ENCODE assay signal across 8 cellular contexts in genomic region chr2:156589381-156590079, GRCh38.
A peak's percentile ranks its signal among the peaks of the same experiment; 100 is the strongest.
DNase-seq lines count a peak whose midpoint lies in the region; ATAC-seq and TF ChIP-seq lines count a peak whose summit lies in the region.

No MANE protein-coding gene starts in this region.

- intact Hi-C loops in activated B cell treated with CpG ODN at 0.5 μM for 24 hours (cut with micrococcal nuclease), result loop anchor here (1.0 to 10.0 kb wide), 9 partner anchors 189 to 1967 kb away; no protein-coding TSS in a partner anchor

- no peaks in the 10 kb centered on the region for H3K9me3 Mint-ChIP-seq in HFFc6
- H3K9me3 Mint-ChIP-seq in activated B cell treated with CpG ODN at 0.5 μM for 24 hours, result no peaks in the 10 kb centered on the region

- DNase-seq in AG09309 (ENCODE audit: low read depth) (peak; percentile 21), GM12864 (ENCODE audit: low read depth) (peak; percentile 13), HFFc6 (peak; percentile 45), NCI-H2081 treated with DMSO at 0.1 percent for 48 hours (lab: John Stamatoyannopoulos, UW) (peak; percentile 15), activated B cell treated with CpG ODN at 0.5 μM for 24 hours (no peak), foreskin melanocyte (peak; percentile 36), renal cortical epithelial cell (ENCODE audit: low read depth) (peak; percentile 59), NCI-H187 (lab: John Stamatoyannopoulos, UW) (no peak)

- no peak overlapping the region for H3K4me3 Mint-ChIP-seq in HFFc6
- H3K4me3 Mint-ChIP-seq in activated B cell treated with CpG ODN at 0.5 μM for 24 hours, result no peak overlapping the region

- H3K27ac Mint-ChIP-seq in HFFc6 (no peak overlapping the region; the same call in 1 of the 2 replicates), activated B cell treated with CpG ODN at 0.5 μM for 24 hours (no peak overlapping the region)

- H3K36me3 Mint-ChIP-seq in HFFc6 (ENCODE audit: low read depth) (no peaks in the 10 kb centered on the region), activated B cell treated with CpG ODN at 0.5 μM for 24 hours (ENCODE audit: low read depth) (peaks cover 6% of the 10 kb centered on the region)

- CTCF ChIA-PET in activated B cell treated with CpG ODN at 0.5 μM for 24 hours (lab: Charles Lee), result interaction anchor here (0.6 to 4.7 kb wide), 16 partner anchors 16 to 1220 kb away, joined by 3 to 60 read pairs (median 4); no protein-coding TSS in a partner anchor

- TF ChIP-seq CTCF in AG09309 (IDR thresholded peaks at IDR 0.05; ENCODE audit: control insufficient read depth, insufficient read depth, low read depth, low read length, missing control alignments) (peak; percentile 53), GM12864 (IDR thresholded peaks at IDR 0.05; ENCODE audit: low read depth, low read length, missing control alignments) (peak; percentile 36), HFFc6 (IDR thresholded peaks at IDR 0.05) (peak; percentile 81), activated B cell treated with CpG ODN at 0.5 μM for 24 hours (IDR thresholded peaks at IDR 0.05) (no peak)

- H3K4me1 Mint-ChIP-seq in HFFc6 (ENCODE audit: low read depth) (peaks cover 8% of the 10 kb centered on the region; the same call in 1 of the 2 replicates), activated B cell treated with CpG ODN at 0.5 μM for 24 hours (peaks cover 2% of the 10 kb centered on the region)

- peak; percentile 54 for ATAC-seq in activated B cell treated with CpG ODN at 0.5 μM for 24 hours (ENCODE audit: low read depth)

- H3K4me3 ChIP-seq in AG09309 (ENCODE audit: control insufficient read depth, low read depth, low read length) (no peak overlapping the region), GM12864 (ENCODE audit: low read depth, low read length) (no peak overlapping the region)

- POLR2A ChIA-PET in activated B cell treated with CpG ODN at 0.5 μM for 24 hours (lab: Charles Lee), result interaction anchor here (0.6 to 3.0 kb wide), 3 partner anchors 247 to 479 kb away, joined by 5 to 27 read pairs (median 5); no protein-coding TSS in a partner anchor

- H3K27me3 Mint-ChIP-seq in HFFc6 (ENCODE audit: insufficient read depth) (no peaks in the 10 kb centered on the region; the same call in 1 of the 2 replicates), activated B cell treated with CpG ODN at 0.5 μM for 24 hours (no peaks in the 10 kb centered on the region)

Comparison
In these comparisons a context has a peak if more than half of its experiments do, and no peak if none do; other contexts are left out.
1. DNase-seq: peak in AG09309 (single experiment), GM12864 (single experiment), HFFc6 (single experiment), NCI-H2081 treated with DMSO at 0.1 percent for 48 hours (single experiment), foreskin melanocyte (single experiment) and renal cortical epithelial cell (single experiment); none in activated B cell treated with CpG ODN at 0.5 μM for 24 hours (single experiment) and NCI-H187 (0 of 2).